Comparison of ENCODE assay signal across 23 cellular contexts in the genomic region with DNA sequence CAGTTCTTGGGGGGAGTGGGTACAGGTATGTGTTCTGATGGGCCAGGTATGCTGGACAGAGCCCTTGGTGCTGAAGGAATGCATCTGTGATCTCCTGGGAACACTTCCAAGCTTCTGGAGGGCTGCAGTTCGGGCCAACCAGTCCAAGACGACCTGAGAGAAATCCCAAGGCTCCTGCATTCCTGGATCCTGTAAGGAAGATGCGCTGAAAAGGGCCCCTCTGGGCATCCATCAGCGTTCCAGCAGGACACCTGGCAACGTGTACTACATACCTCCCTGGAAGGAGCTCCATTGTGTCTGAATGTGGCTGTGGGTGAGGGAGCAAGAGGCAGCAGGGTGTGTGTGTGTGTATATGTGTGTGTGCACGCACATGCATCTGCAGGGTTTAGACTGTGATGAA.
"Had no signal": no experiment of that assay in that cellular context is flagged by ENCODE, and none has a peak within 500 bp of the region (broad histone marks: within the 10 kb centered on the region; RNA-seq: fewer than 3 reads in every experiment).

No MANE protein-coding gene starts in this region.

- DNase-seq: colonic mucosa; cortex of kidney; effector CD8-positive, alpha-beta T cell; effector memory CD8-positive, alpha-beta T cell; endodermal cell; erythroblast; esophagus squamous epithelium; foreskin fibroblast; foreskin melanocyte; gastrocnemius medialis; glutamatergic neuron; head of caudate nucleus; heart right ventricle; left cardiac atrium; left lung; left ventricle myocardium superior; lower lobe of right lung; mesenchymal stem cell; midbrain had no signal

- H3K27ac Mint-ChIP-seq: dendritic cell treated with granulocyte-macrophage colony-stimulating factor and Interleukin-4, amounts not matched to agents 40 ng/mL and 50 ng/mL, for 4 days; effector memory CD8-positive, alpha-beta T cell; endodermal cell had no signal

- H3K4me1 ChIP-seq: colonic mucosa, esophagus squamous epithelium, left lung, lower lobe of right lung had no signal

- H3K4me1 Mint-ChIP-seq: endodermal cell had no signal

- ATAC-seq: effector memory CD8-positive, alpha-beta T cell; esophagus mucosa; gastrocnemius medialis; heart right ventricle; left cardiac atrium; left lung; left ventricle myocardium superior; lower lobe of right lung had no signal

- H3K4me3 ChIP-seq: colonic mucosa, esophagus squamous epithelium, gastrocnemius medialis, heart right ventricle, hepatocyte, left lung, lower lobe of right lung had no signal

- H3K27me3 ChIP-seq: colonic mucosa, esophagus squamous epithelium, gastrocnemius medialis, heart right ventricle, hepatocyte, left lung had no signal

- H3K36me3 ChIP-seq: colonic mucosa, esophagus squamous epithelium, gastrocnemius medialis, heart right ventricle, left lung, lower lobe of right lung had no signal

- H3K27ac ChIP-seq: colonic mucosa, epithelial cell of prostate, esophagus squamous epithelium, gastrocnemius medialis, heart right ventricle, hepatocyte, left lung, lower lobe of right lung had no signal

- H3K9me3 Mint-ChIP-seq: dendritic cell treated with granulocyte-macrophage colony-stimulating factor and Interleukin-4, amounts not matched to agents 40 ng/mL and 50 ng/mL, for 4 days; effector memory CD8-positive, alpha-beta T cell had no signal

- H3K4me3 Mint-ChIP-seq: dendritic cell treated with granulocyte-macrophage colony-stimulating factor and Interleukin-4, amounts not matched to agents 40 ng/mL and 50 ng/mL, for 4 days; effector memory CD8-positive, alpha-beta T cell; endodermal cell had no signal

- H3K9me3 ChIP-seq: colonic mucosa, esophagus squamous epithelium, gastrocnemius medialis, heart right ventricle, left lung, lower lobe of right lung had no signal
